In genomic region chr12:6229823-6230222, GRCh38 we compare ENCODE assay signal across 8 cellular contexts.
DNase-seq lines count a peak whose midpoint lies in the region; ATAC-seq and FAIRE-seq lines count a peak whose summit lies in the region.

No MANE protein-coding gene starts in this region.

- no peak for FAIRE-seq in RCC 7860 (lab: Jason Lieb, UNC)

- H3K4me3 ChIP-seq in muscle layer of colon (ENCODE audit: low read depth in 1 of 2, low read length in 2 of 2) = peak overlapping the region; percentile 25 to 44

- peaks cover 32% of the 10 kb centered on the region for H3K36me3 ChIP-seq in muscle layer of colon (ENCODE audit: insufficient read depth, low read length)

- H3K4me1 ChIP-seq in muscle layer of colon (ENCODE audit: insufficient read depth, low read length) = peaks cover 98% of the 10 kb centered on the region

- peak overlapping the region; percentile 99 for H3K27ac ChIP-seq in muscle layer of colon (ENCODE audit: low read depth, low read length)

- peak overlapping the region; percentile 76 for H3K9ac ChIP-seq in muscle layer of colon (ENCODE audit: low read length)

- no peaks in the 10 kb centered on the region for H3K9me3 ChIP-seq in muscle layer of colon (ENCODE audit: low read length)

- H3K27me3 ChIP-seq in muscle layer of colon (ENCODE audit: control insufficient read depth in 1 of 2, insufficient read depth in 2 of 2, low read length in 2 of 2) = no peaks in the 10 kb centered on the region

- DNase-seq in Ammon's horn (ENCODE audit: low spot score) = peak; percentile 83
- DNase-seq in NOMO-1 treated with dmso at 0.1 percent for 144 hours (lab: John Stamatoyannopoulos, UW; ENCODE audit: unreplicated experiment) = peak; percentile 31
- DNase-seq in dedifferentiated amniotic fluid mesenchymal stem cell (ENCODE audit: extremely low spot score) = peak; percentile 70
- no peak for DNase-seq in iPS-NIHi11 (ENCODE audit: low spot score)
- DNase-seq in RCC 7860 (ENCODE audit: low spot score) = no peak
- DNase-seq in activated effector memory CD4-positive, alpha-beta T cell treated with Interleukin-2 at 50 U/mL for 16 hours = no peak

- ATAC-seq in HG02763 (IDR thresholded peaks at IDR 0.05; ENCODE audit: unreplicated experiment) = no peak

Comparison
In these comparisons a context has a peak if more than half of its experiments do, and no peak if none do; other contexts are left out.
1. DNase-seq: peak in Ammon's horn (single experiment), NOMO-1 treated with dmso at 0.1 percent for 144 hours (single experiment) and dedifferentiated amniotic fluid mesenchymal stem cell (single experiment); none in iPS-NIHi11 (single experiment), RCC 7860 (single experiment) and activated effector memory CD4-positive, alpha-beta T cell treated with Interleukin-2 at 50 U/mL for 16 hours (single experiment).